In genomic region chr6:15901141-15902115, GRCh38 we compare ENCODE assay signal across 8 cellular contexts.
DNase-seq lines count a peak whose midpoint lies in the region; ATAC-seq, FAIRE-seq and TF ChIP-seq lines count a peak whose summit lies in the region.

No MANE protein-coding gene starts in this region.

- no peak overlapping the region for H3K27ac ChIP-seq in substantia nigra (ENCODE audit: low read depth, low read length, poor library complexity, severe bottlenecking)

- DNase-seq in GM12891 (ENCODE audit: insufficient read length, low spot score) (peak; percentile 27), COR-L47 (lab: John Stamatoyannopoulos, UW) (no peak), substantia nigra (lab: John Stamatoyannopoulos, UW) (no peak), NCI-H2107 (lab: John Stamatoyannopoulos, UW) (no peak)
- DNase-seq in activated CD4-positive, alpha-beta memory T cell treated with anti-CD3 and anti-CD28 coated beads for 36 hours, result peak; percentile 57
- peak; percentile 36 for DNase-seq in stimulated activated naive CD8-positive, alpha-beta T cell treated with anti-CD3 and anti-CD28 coated beads, Interleukin-15, Interleukin-2, amounts not matched to agents 100 U/mL and 50 U/mL, for 24 hours

- POLR2A ChIA-PET in activated CD4-positive, alpha-beta memory T cell treated with anti-CD3 and anti-CD28 coated beads for 36 hours (lab: Charles Lee), result interaction anchor here (1.1 to 1.8 kb wide), 4 partner anchors 10 to 235 kb away, joined by 3 to 10 read pairs (median 5); partner anchors contain the start of gene MYLIP

- peak overlapping the region; percentile 60 for H3K27ac Mint-ChIP-seq in activated CD4-positive, alpha-beta memory T cell treated with anti-CD3 and anti-CD28 coated beads for 36 hours

- CTCF ChIA-PET in activated CD4-positive, alpha-beta memory T cell treated with anti-CD3 and anti-CD28 coated beads for 36 hours (lab: Charles Lee), result interaction anchor here (1.0 to 2.5 kb wide), 7 partner anchors 10 to 281 kb away, joined by 3 to 9 read pairs (median 6); partner anchors contain the start of gene MYLIP

- TF ChIP-seq POLR2A in GM12891 (IDR thresholded peaks at IDR 0.05; ENCODE audit: low read depth, low read length), result no peak

- ATAC-seq in GM19463 (IDR thresholded peaks at IDR 0.05; ENCODE audit: unreplicated experiment), result peak; percentile 86
- ATAC-seq in HG03432 (IDR thresholded peaks at IDR 0.05; ENCODE audit: unreplicated experiment), result peak; percentile 85
- ATAC-seq in stimulated activated naive CD8-positive, alpha-beta T cell treated with anti-CD3 and anti-CD28 coated beads, Interleukin-15, Interleukin-2, amounts not matched to agents 100 U/mL and 50 U/mL, for 24 hours, result peak; percentile 85

- no peak overlapping the region for H3K4me3 Mint-ChIP-seq in activated CD4-positive, alpha-beta memory T cell treated with anti-CD3 and anti-CD28 coated beads for 36 hours

- H3K9me3 Mint-ChIP-seq in activated CD4-positive, alpha-beta memory T cell treated with anti-CD3 and anti-CD28 coated beads for 36 hours, result no peaks in the 10 kb centered on the region

- H3K4me1 Mint-ChIP-seq in activated CD4-positive, alpha-beta memory T cell treated with anti-CD3 and anti-CD28 coated beads for 36 hours (ENCODE audit: low read depth), result peaks cover 25% of the 10 kb centered on the region

- peaks cover 9% of the 10 kb centered on the region for H3K27me3 Mint-ChIP-seq in activated CD4-positive, alpha-beta memory T cell treated with anti-CD3 and anti-CD28 coated beads for 36 hours

- intact Hi-C loops in activated CD4-positive, alpha-beta memory T cell treated with anti-CD3 and anti-CD28 coated beads for 36 hours (cut with micrococcal nuclease), result loop anchor here (1.0 to 2.0 kb wide), 4 partner anchors 13 to 279 kb away; no protein-coding TSS in a partner anchor

- peak; percentile 98 for FAIRE-seq in GM12891 (lab: Jason Lieb, UNC)

- H3K36me3 Mint-ChIP-seq in activated CD4-positive, alpha-beta memory T cell treated with anti-CD3 and anti-CD28 coated beads for 36 hours, result no peaks in the 10 kb centered on the region

TF ChIP-seq in GM12891, 5 proteins besides CTCF, POLR2A, EP300 and RAD21:
- TF ChIP-seq PAX5 (IDR thresholded peaks at IDR 0.05; ENCODE audit: insufficient read depth, low read length, severe bottlenecking) (no peak), POU2F2 (IDR thresholded peaks at IDR 0.05; ENCODE audit: low read depth, low read length) (peak; percentile 73; the same call in 1 of the 2 replicates), TAF1 (IDR thresholded peaks at IDR 0.05; ENCODE audit: low read depth, low read length) (0 out of 2 replicates have a peak, but pooled peaks have one; percentile 14), POLR2AphosphoS5 (IDR thresholded peaks at IDR 0.05; ENCODE audit: low read depth, low read length) (no peak), SPI1 (IDR thresholded peaks at IDR 0.05; ENCODE audit: low read depth, low read length) (peak; percentile 98)
TF ChIP-seq in GM12891: peak in this region for 3.

Comparison
In these comparisons a context has a peak if more than half of its experiments do, and no peak if none do; other contexts are left out.
1. DNase-seq: peak in GM12891 (single experiment), activated CD4-positive, alpha-beta memory T cell treated with anti-CD3 and anti-CD28 coated beads for 36 hours (single experiment) and stimulated activated naive CD8-positive, alpha-beta T cell treated with anti-CD3 and anti-CD28 coated beads, Interleukin-15, Interleukin-2, amounts not matched to agents 100 U/mL and 50 U/mL, for 24 hours (single experiment); none in COR-L47 (single experiment), substantia nigra (0 of 49) and NCI-H2107 (single experiment).
2. Peak in every context shown above with its lines, with median percentiles within 50 percentile points of each other: ATAC-seq.